ENCODE assay signal across 17 cellular contexts in the genomic region with DNA sequence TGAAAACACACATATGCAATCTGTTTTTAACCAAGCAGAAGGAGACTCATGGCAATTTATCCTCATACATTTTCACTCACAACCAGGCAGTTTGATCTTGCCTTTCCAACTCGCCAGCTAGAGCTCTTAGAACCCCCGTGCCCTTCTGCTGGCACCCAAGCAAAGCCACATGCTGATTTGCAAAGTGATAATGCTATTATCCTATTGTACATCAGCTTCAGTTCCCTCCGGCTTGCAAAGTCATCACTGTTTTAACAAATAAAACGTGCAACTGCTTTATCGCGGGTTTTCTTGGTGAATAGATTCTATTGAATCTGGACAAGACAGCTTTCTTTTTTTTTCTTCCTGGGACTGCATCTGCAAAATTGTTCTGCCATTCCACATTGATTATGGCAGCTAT.
DNase-seq lines count a peak whose midpoint lies in the region; ATAC-seq and TF ChIP-seq lines count a peak whose summit lies in the region.
"Had no signal": no experiment of that assay in that cellular context is flagged by ENCODE, and none has a peak within 500 bp of the region (broad histone marks: within the 10 kb centered on the region; RNA-seq: fewer than 3 reads in every experiment).

No MANE protein-coding gene starts in this region.

- no peaks in the 10 kb centered on the region for H3K4me1 ChIP-seq in hepatocyte (ENCODE audit: insufficient read depth)
- H3K4me1 ChIP-seq in CD4-positive, alpha-beta memory T cell (ENCODE audit: insufficient read depth, low read length): no peaks in the 10 kb centered on the region

- H3K27me3 ChIP-seq in hepatocyte: no peaks in the 10 kb centered on the region
- no peaks in the 10 kb centered on the region for H3K27me3 ChIP-seq in CD4-positive, alpha-beta memory T cell (ENCODE audit: insufficient read depth, low read length)

- H2AFZ ChIP-seq in hepatocyte: no peak overlapping the region

- TF ChIP-seq CTCF in hepatocyte (IDR thresholded peaks at IDR 0.05; ENCODE audit: poor library complexity): no peak

- H3K27ac Mint-ChIP-seq in CD4-positive, alpha-beta memory T cell: no peak overlapping the region
- no peak overlapping the region for H3K27ac Mint-ChIP-seq in activated CD8-positive, alpha-beta T cell treated with anti-CD3 and anti-CD28 coated beads, Interleukin-2, amount 10 ng/mL, durations not matched to agents 7 days and 5 days
- H3K27ac Mint-ChIP-seq: B cell, T-helper 17 cell had no signal

- H4K20me1 ChIP-seq in hepatocyte (ENCODE audit: insufficient read depth, poor library complexity, severe bottlenecking): no peaks in the 10 kb centered on the region

- H3K27ac ChIP-seq in hepatocyte: peak overlapping the region; percentile 62
- H3K27ac ChIP-seq in CD4-positive, alpha-beta memory T cell (ENCODE audit: low read depth, low read length): no peak overlapping the region

- no peaks in the 10 kb centered on the region for H3K9me3 Mint-ChIP-seq in CD4-positive, alpha-beta memory T cell
- no peaks in the 10 kb centered on the region for H3K9me3 Mint-ChIP-seq in activated CD8-positive, alpha-beta T cell treated with anti-CD3 and anti-CD28 coated beads, Interleukin-2, amount 10 ng/mL, durations not matched to agents 7 days and 5 days (ENCODE audit: insufficient read depth)
- H3K9me3 Mint-ChIP-seq: CD8-positive, alpha-beta memory T cell had no signal

- no peak overlapping the region for H3K4me3 ChIP-seq in hepatocyte
- no peak overlapping the region for H3K4me3 ChIP-seq in CD4-positive, alpha-beta memory T cell (ENCODE audit: low read length in 2 of 2)

- H3K79me2 ChIP-seq in hepatocyte: no peaks in the 10 kb centered on the region

- H3K4me2 ChIP-seq in hepatocyte: peak overlapping the region; percentile 59

- no peaks in the 10 kb centered on the region for H3K9me2 ChIP-seq in hepatocyte (replicated peaks; ENCODE audit: insufficient read depth)

- H3K9me3 ChIP-seq in hepatocyte (ENCODE audit: low read depth): no peaks in the 10 kb centered on the region
- no peaks in the 10 kb centered on the region for H3K9me3 ChIP-seq in CD4-positive, alpha-beta memory T cell (ENCODE audit: control insufficient read depth in 1 of 2, low read length in 2 of 2)

- peaks cover 11 to 14% of the 10 kb centered on the region in 2 donors for H3K27me3 Mint-ChIP-seq in CD4-positive, alpha-beta memory T cell
- peaks cover 14% of the 10 kb centered on the region for H3K27me3 Mint-ChIP-seq in activated CD8-positive, alpha-beta T cell treated with anti-CD3 and anti-CD28 coated beads, Interleukin-2, amount 10 ng/mL, durations not matched to agents 7 days and 5 days (ENCODE audit: low read depth)

- intact Hi-C loops in CD4-positive, alpha-beta memory T cell (cut with micrococcal nuclease): loop anchor here (10.0 kb wide), 1 partner anchor 983 kb away; no protein-coding TSS in a partner anchor

- CTCF ChIA-PET in CD4-positive, alpha-beta memory T cell (lab: Charles Lee; ENCODE audit: partially characterized antibody): interaction anchor here (1.4 to 6.4 kb wide), 5 partner anchors 8 to 1460 kb away, joined by 3 to 111 read pairs (median 6); no protein-coding TSS in a partner anchor
- CTCF ChIA-PET in activated CD8-positive, alpha-beta T cell treated with anti-CD3 and anti-CD28 coated beads, Interleukin-2, amount 10 ng/mL, durations not matched to agents 7 days and 5 days (lab: Charles Lee): interaction anchor here (1.3 to 5.7 kb wide), 3 partner anchors 324 to 409 kb away, joined by 3 to 80 read pairs (median 3); a partner anchor contains a TSS

- H3K4me1 Mint-ChIP-seq in CD4-positive, alpha-beta memory T cell: no peaks in the 10 kb centered on the region
- H3K4me1 Mint-ChIP-seq in activated CD8-positive, alpha-beta T cell treated with anti-CD3 and anti-CD28 coated beads, Interleukin-2, amount 10 ng/mL, durations not matched to agents 7 days and 5 days (ENCODE audit: low read depth): no peaks in the 10 kb centered on the region
- H3K4me1 Mint-ChIP-seq: B cell; CD8-positive, alpha-beta memory T cell; T-helper 17 cell had no signal

- POLR2A ChIA-PET in CD4-positive, alpha-beta memory T cell (lab: Charles Lee; ENCODE audit: partially characterized antibody): no interaction called here
- POLR2A ChIA-PET in activated CD8-positive, alpha-beta T cell treated with anti-CD3 and anti-CD28 coated beads, Interleukin-2, amount 10 ng/mL, durations not matched to agents 7 days and 5 days (lab: Charles Lee): no interaction called here

- WGBS in hepatocyte (ENCODE audit: low lambda C conversion rate, missing lambda C conversion rate): 51% methylated on average over 6 of the region's 6 CpGs

- DNase-seq in DMS79 (lab: John Stamatoyannopoulos, UW) (peak; percentile 60), NCI-H146 (lab: John Stamatoyannopoulos, UW) (peak; percentile 85), NCI-H748 treated with DMSO at 0.1 percent for 48 hours (lab: John Stamatoyannopoulos, UW) (peak; percentile 45), hepatocyte (ENCODE audit: low spot score) (no peak), germinal center (ENCODE audit: low spot score) (no peak)
- no peak for DNase-seq in CD4-positive, alpha-beta memory T cell
- no peak for DNase-seq in activated CD8-positive, alpha-beta T cell treated with anti-CD3 and anti-CD28 coated beads, Interleukin-2, amount 10 ng/mL, durations not matched to agents 7 days and 5 days
- DNase-seq: CD8-positive, alpha-beta memory T cell; DMS 273 treated with DMSO at 0.1 percent for 48 hours; H7; KG1; NCI-H1436 treated with DMSO at 0.1 percent for 48 hours; NCI-H524; T-helper 17 cell had no signal

- no peak for ATAC-seq in activated CD8-positive, alpha-beta T cell treated with anti-CD3 and anti-CD28 coated beads, Interleukin-2, amount 10 ng/mL, durations not matched to agents 7 days and 5 days
- ATAC-seq: Panc1, Right ventricle myocardium inferior, T-helper 17 cell had no signal

- H3K36me3 ChIP-seq in hepatocyte (replicated peaks; ENCODE audit: insufficient read depth, low read depth): no peaks in the 10 kb centered on the region
- H3K36me3 ChIP-seq in CD4-positive, alpha-beta memory T cell (ENCODE audit: insufficient read depth, low read length): no peaks in the 10 kb centered on the region

- no peaks in the 10 kb centered on the region for H3K36me3 Mint-ChIP-seq in CD4-positive, alpha-beta memory T cell
- no peaks in the 10 kb centered on the region for H3K36me3 Mint-ChIP-seq in activated CD8-positive, alpha-beta T cell treated with anti-CD3 and anti-CD28 coated beads, Interleukin-2, amount 10 ng/mL, durations not matched to agents 7 days and 5 days (ENCODE audit: low read depth)
- H3K36me3 Mint-ChIP-seq: CD8-positive, alpha-beta memory T cell had no signal

- no peak overlapping the region for H3K4me3 Mint-ChIP-seq in CD4-positive, alpha-beta memory T cell
- H3K4me3 Mint-ChIP-seq in activated CD8-positive, alpha-beta T cell treated with anti-CD3 and anti-CD28 coated beads, Interleukin-2, amount 10 ng/mL, durations not matched to agents 7 days and 5 days: no peak overlapping the region
- H3K4me3 Mint-ChIP-seq: B cell; CD8-positive, alpha-beta memory T cell; T-helper 17 cell had no signal

Comparison
In these comparisons a context has a peak if more than half of its experiments do, and no peak if none do; other contexts are left out.
1. DNase-seq: peak in DMS79 (single experiment), NCI-H146 (single experiment) and NCI-H748 treated with DMSO at 0.1 percent for 48 hours (single experiment); none in hepatocyte (single experiment), germinal center (single experiment), CD4-positive, alpha-beta memory T cell (0 of 5) and activated CD8-positive, alpha-beta T cell treated with anti-CD3 and anti-CD28 coated beads, Interleukin-2, amount 10 ng/mL, durations not matched to agents 7 days and 5 days (single experiment).